Comparison of ENCODE assay signal across 2 cellular contexts in the genomic region with DNA sequence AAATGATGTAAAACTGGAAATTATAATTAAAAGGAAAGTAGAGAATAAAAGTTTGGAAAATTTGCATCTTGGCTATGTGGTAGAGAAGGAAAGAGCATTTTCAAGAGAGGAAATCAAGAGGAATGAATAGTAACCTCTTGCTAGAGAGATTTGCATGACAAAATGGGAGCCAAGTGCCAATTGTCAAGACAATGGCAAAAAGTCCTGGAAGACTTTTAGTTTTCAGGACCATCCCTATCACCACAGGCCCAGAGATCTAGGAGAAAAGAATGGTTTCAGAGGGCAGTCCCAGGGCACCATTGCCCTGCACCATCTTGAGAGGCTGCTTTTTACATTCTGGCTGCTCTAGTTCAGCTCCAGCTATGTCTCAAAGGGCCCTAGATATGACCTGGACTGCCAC.
TF ChIP-seq lines count a peak whose summit lies in the region.

No MANE protein-coding gene starts in this region.

TF ChIP-seq in GM23338, 12 proteins besides CTCF, POLR2A, EP300 and RAD21 (continued from another document):
- TF ChIP-seq, protein P1, sequence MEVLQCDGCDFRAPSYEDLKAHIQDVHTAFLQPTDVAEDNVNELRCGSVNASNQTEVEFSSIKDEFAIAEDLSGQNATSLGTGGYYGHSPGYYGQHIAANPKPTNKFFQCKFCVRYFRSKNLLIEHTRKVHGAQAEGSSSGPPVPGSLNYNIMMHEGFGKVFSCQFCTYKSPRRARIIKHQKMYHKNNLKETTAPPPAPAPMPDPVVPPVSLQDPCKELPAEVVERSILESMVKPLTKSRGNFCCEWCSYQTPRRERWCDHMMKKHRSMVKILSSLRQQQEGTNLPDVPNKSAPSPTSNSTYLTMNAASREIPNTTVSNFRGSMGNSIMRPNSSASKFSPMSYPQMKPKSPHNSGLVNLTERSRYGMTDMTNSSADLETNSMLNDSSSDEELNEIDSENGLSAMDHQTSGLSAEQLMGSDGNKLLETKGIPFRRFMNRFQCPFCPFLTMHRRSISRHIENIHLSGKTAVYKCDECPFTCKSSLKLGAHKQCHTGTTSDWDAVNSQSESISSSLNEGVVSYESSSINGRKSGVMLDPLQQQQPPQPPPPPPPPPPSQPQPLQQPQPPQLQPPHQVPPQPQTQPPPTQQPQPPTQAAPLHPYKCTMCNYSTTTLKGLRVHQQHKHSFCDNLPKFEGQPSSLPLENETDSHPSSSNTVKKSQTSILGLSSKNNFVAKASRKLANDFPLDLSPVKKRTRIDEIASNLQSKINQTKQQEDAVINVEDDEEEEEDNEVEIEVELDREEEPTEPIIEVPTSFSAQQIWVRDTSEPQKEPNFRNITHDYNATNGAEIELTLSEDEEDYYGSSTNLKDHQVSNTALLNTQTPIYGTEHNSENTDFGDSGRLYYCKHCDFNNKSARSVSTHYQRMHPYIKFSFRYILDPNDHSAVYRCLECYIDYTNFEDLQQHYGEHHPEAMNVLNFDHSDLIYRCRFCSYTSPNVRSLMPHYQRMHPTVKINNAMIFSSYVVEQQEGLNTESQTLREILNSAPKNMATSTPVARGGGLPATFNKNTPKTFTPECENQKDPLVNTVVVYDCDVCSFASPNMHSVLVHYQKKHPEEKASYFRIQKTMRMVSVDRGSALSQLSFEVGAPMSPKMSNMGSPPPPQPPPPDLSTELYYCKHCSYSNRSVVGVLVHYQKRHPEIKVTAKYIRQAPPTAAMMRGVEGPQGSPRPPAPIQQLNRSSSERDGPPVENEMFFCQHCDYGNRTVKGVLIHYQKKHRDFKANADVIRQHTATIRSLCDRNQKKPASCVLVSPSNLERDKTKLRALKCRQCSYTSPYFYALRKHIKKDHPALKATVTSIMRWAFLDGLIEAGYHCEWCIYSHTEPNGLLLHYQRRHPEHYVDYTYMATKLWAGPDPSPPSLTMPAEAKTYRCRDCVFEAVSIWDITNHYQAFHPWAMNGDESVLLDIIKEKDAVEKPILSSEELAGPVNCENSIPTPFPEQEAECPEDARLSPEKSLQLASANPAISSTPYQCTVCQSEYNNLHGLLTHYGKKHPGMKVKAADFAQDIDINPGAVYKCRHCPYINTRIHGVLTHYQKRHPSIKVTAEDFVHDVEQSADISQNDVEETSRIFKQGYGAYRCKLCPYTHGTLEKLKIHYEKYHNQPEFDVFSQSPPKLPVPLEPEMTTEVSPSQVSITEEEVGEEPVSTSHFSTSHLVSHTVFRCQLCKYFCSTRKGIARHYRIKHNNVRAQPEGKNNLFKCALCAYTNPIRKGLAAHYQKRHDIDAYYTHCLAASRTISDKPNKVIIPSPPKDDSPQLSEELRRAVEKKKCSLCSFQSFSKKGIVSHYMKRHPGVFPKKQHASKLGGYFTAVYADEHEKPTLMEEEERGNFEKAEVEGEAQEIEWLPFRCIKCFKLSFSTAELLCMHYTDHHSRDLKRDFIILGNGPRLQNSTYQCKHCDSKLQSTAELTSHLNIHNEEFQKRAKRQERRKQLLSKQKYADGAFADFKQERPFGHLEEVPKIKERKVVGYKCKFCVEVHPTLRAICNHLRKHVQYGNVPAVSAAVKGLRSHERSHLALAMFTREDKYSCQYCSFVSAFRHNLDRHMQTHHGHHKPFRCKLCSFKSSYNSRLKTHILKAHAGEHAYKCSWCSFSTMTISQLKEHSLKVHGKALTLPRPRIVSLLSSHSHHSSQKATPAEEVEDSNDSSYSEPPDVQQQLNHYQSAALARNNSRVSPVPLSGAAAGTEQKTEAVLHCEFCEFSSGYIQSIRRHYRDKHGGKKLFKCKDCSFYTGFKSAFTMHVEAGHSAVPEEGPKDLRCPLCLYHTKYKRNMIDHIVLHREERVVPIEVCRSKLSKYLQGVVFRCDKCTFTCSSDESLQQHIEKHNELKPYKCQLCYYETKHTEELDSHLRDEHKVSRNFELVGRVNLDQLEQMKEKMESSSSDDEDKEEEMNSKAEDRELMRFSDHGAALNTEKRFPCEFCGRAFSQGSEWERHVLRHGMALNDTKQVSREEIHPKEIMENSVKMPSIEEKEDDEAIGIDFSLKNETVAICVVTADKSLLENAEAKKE (CRISPR knock-in tag; IDR thresholded peaks at IDR 0.05): peak; percentile 77; the same call in 1 of the 2 replicates
- TF ChIP-seq JUNB (IDR thresholded peaks at IDR 0.05; ENCODE audit: unreplicated experiment): no peak
- no peak for TF ChIP-seq CREB1 (CRISPR knock-in tag; IDR thresholded peaks at IDR 0.05; ENCODE audit: low read depth)
TF ChIP-seq in GM23338: peak in this region for 1.

TF ChIP-seq in H1, 55 proteins besides CTCF, POLR2A, EP300 and RAD21:
- TF ChIP-seq NANOG (IDR thresholded peaks at IDR 0.05; ENCODE audit: insufficient read depth, low read depth, low read length, poor library complexity, severe bottlenecking) (peak; percentile 51), YY1 (IDR thresholded peaks at IDR 0.05; ENCODE audit: low read depth, low read length) (0 out of 2 replicates have a peak, but pooled peaks have one; percentile 19), CBX5 (IDR thresholded peaks at IDR 0.05; ENCODE audit: low read depth, low read length) (no peak), MAFK (IDR thresholded peaks at IDR 0.05; ENCODE audit: low read depth, low read length) (no peak), POU5F1 (IDR thresholded peaks at IDR 0.05; ENCODE audit: low read depth, low read length) (peak; percentile 30; the same call in 1 of the 2 replicates)
